ENCODE assay signal across 25 cellular contexts in the genomic region with DNA sequence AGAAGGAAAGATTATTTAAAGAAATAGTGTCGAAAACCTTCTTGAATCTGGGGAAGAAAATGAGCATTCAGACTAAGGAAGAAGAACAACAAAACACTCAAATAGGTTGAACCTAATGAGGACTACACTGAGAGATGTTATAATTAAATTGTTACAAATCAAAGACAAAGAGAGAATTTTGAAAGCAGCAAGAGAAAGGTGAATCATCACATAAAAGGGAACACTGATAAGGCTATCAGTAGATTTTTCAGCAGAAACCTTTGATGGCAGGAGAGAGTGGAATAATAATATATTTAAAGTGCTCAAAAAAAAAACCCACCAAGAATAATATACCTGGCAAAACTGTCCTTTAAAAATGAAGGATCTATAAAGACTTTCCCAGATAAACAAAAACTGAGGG.
"Had no signal": no experiment of that assay in that cellular context is flagged by ENCODE, and none has a peak within 500 bp of the region (broad histone marks: within the 10 kb centered on the region; RNA-seq: fewer than 3 reads in every experiment).

No MANE protein-coding gene starts in this region.

- H3K27ac Mint-ChIP-seq: effector memory CD8-positive, alpha-beta T cell; naive thymus-derived CD8-positive, alpha-beta T cell; nephron progenitor cell had no signal

- H3K27me3 ChIP-seq: esophagus squamous epithelium, heart right ventricle, left lung, right atrium auricular region, stomach, thyroid gland, vagina had no signal

- ATAC-seq: effector memory CD8-positive, alpha-beta T cell; heart right ventricle; left cardiac atrium; left lung; naive thymus-derived CD8-positive, alpha-beta T cell; sciatic nerve had no signal

- H3K4me1 ChIP-seq: esophagus squamous epithelium, heart right ventricle, prostate gland, right atrium auricular region, stomach, thyroid gland, vagina had no signal

- H3K4me1 Mint-ChIP-seq: naive thymus-derived CD8-positive, alpha-beta T cell; nephron progenitor cell had no signal

- H3K27me3 Mint-ChIP-seq: effector memory CD8-positive, alpha-beta T cell had no signal

- H3K4me3 ChIP-seq: esophagus squamous epithelium, heart right ventricle, left lung, prostate gland, right atrium auricular region, smooth muscle cell, stomach, thyroid gland, vagina had no signal

- DNase-seq: effector memory CD8-positive, alpha-beta T cell; erythroblast; esophagus squamous epithelium; foreskin melanocyte; glutamatergic neuron; heart right ventricle; hippocampal formation; left cardiac atrium; left lung; naive thymus-derived CD8-positive, alpha-beta T cell; nephron progenitor cell; nucleus accumbens; stimulated activated CD4-positive, alpha-beta T cell treated with anti-CD3 and anti-CD28 coated beads, Interleukin-12 subunit alpha, Interleukin-12 subunit beta, amount 100 ng/mL, for 4 hours; stimulated activated CD4-positive, alpha-beta T cell treated with anti-CD3 and anti-CD28 coated beads, Interleukin-1b, Interleukin-23, amount 100 ng/mL, for 48 hours; stimulated activated CD4-positive, alpha-beta T cell treated with anti-CD3 and anti-CD28 coated beads, Interleukin-4, amount 100 ng/mL, for 1 hour; stimulated activated CD8-positive, alpha-beta memory T cell treated with anti-CD3 and anti-CD28 coated beads, Interleukin-4, amount 100 ng/mL, for 48 hours; stimulated activated naive CD4-positive, alpha-beta T cell treated with Interleukin-2 at 50 U/mL for 16 hours; stomach; thyroid gland; trophoblast cell had no signal

- H3K4me2 ChIP-seq: smooth muscle cell had no signal

- H3K9me3 ChIP-seq: esophagus squamous epithelium, left lung, prostate gland, right atrium auricular region, thyroid gland, vagina had no signal

- H3K36me3 ChIP-seq: esophagus squamous epithelium, heart right ventricle, left lung, prostate gland, right atrium auricular region, stomach, thyroid gland, vagina had no signal

- H3K27ac ChIP-seq: esophagus squamous epithelium, heart right ventricle, left lung, prostate gland, right atrium auricular region, stomach, thyroid gland, vagina had no signal

- H3K4me3 Mint-ChIP-seq: effector memory CD8-positive, alpha-beta T cell; naive thymus-derived CD8-positive, alpha-beta T cell; nephron progenitor cell had no signal
